In genomic region chr1:153548722-153549695, GRCh38 we compare ENCODE assay signal across 9 cellular contexts. TPM values are rescaled to one million over a fixed set of nuclear protein-coding genes. Genes with fewer than 3 reads are reported as not detected.
DNase-seq lines count a peak whose midpoint lies in the region; ATAC-seq and TF ChIP-seq lines count a peak whose summit lies in the region.
"Had no signal": no experiment of that assay in that cellular context is flagged by ENCODE, and none has a peak within 500 bp of the region (broad histone marks: within the 10 kb centered on the region; RNA-seq: fewer than 3 reads in every experiment).

Gene S100A3, minus strand, starts transcription at chr1:153549258. Its CDS starts 773 bp downstream, at chr1:153548485.

- H3K4me3 ChIP-seq in lower leg skin (ENCODE audit: low read depth, poor library complexity, severe bottlenecking): no peak within 1 kb of the TSS

- no peak for TF ChIP-seq POLR2A in lower leg skin (IDR thresholded peaks at IDR 0.05)

- no peak for TF ChIP-seq CTCF in brain (conservative IDR thresholded peaks at IDR 0.05)
- TF ChIP-seq CTCF in lower leg skin (IDR thresholded peaks at IDR 0.05): no peak

- peaks cover 5% of the 10 kb centered on the region for H3K27me3 Mint-ChIP-seq in brain
- no peaks in the 10 kb centered on the region for H3K27me3 Mint-ChIP-seq in activated T-cell treated with anti-CD3 and anti-CD28 coated beads, Interleukin-2, amount 50 U/mL, for 4 hours (ENCODE audit: low read depth)

- 28 to 39% methylated on average over 14 of the region's 14 CpGs for WGBS in lower leg skin, 2 donors

- H3K27ac Mint-ChIP-seq in brain: peak within 1 kb of the TSS; percentile 28 to 95 (median 81)

- H3K36me3 Mint-ChIP-seq in brain: no peaks in the 10 kb centered on the region
- H3K36me3 Mint-ChIP-seq in activated T-cell treated with anti-CD3 and anti-CD28 coated beads, Interleukin-2, amount 50 U/mL, for 4 hours (ENCODE audit: insufficient read depth): peaks cover 4% of the 10 kb centered on the region

- H3K9me3 Mint-ChIP-seq in brain: no peaks in the 10 kb centered on the region
- no peaks in the 10 kb centered on the region for H3K9me3 Mint-ChIP-seq in activated T-cell treated with anti-CD3 and anti-CD28 coated beads, Interleukin-2, amount 50 U/mL, for 4 hours

- intact Hi-C loops in lower leg skin (cut with DNase I; ENCODE audit: low total_unique reads): no loop called here

- peak; percentile 24 for DNase-seq in activated CD4-positive, CD25-positive, alpha-beta regulatory T cell treated with anti-CD3 and anti-CD28 coated beads, Interleukin-2, amount 50 U/mL, for 72 hours
- peak; percentile 78 to 95 for DNase-seq in lower leg skin (ENCODE audit: low spot score in 2 of 2)
- peak; percentile 73 for DNase-seq in ureter (ENCODE audit: low spot score)
- no peak for DNase-seq in COR-L47 (lab: John Stamatoyannopoulos, UW)
- DNase-seq in activated T-cell treated with anti-CD3 and anti-CD28 coated beads, Interleukin-2, amount 50 U/mL, for 4 hours: no peak
- DNase-seq: activated naive CD4-positive, alpha-beta T cell treated with Interleukin-2 at 50 U/mL for 16 hours had no signal

- no peak for ATAC-seq in activated CD4-positive, CD25-positive, alpha-beta regulatory T cell treated with anti-CD3 and anti-CD28 coated beads, Interleukin-2, amount 50 U/mL, for 24 hours
- ATAC-seq in GM19324 (IDR thresholded peaks at IDR 0.05; ENCODE audit: low FRiP score, unreplicated experiment): no peak
- ATAC-seq in activated T-cell treated with anti-CD3 and anti-CD28 coated beads, Interleukin-2, amount 50 U/mL, for 4 hours: no peak

- peak within 1 kb of the TSS in 1 of 5 experiments; percentile 31 for H3K4me3 Mint-ChIP-seq in brain
- H3K4me3 Mint-ChIP-seq in activated T-cell treated with anti-CD3 and anti-CD28 coated beads, Interleukin-2, amount 50 U/mL, for 4 hours: no peak within 1 kb of the TSS

- peaks cover 74% of the 10 kb centered on the region for H3K4me1 Mint-ChIP-seq in brain
- H3K4me1 Mint-ChIP-seq in activated T-cell treated with anti-CD3 and anti-CD28 coated beads, Interleukin-2, amount 50 U/mL, for 4 hours (ENCODE audit: low read depth): peaks cover 35% of the 10 kb centered on the region

RNA-seq across cellular contexts. Expression of gene S100A3, which starts in this region (rescaled TPM):
- 0.71 TPM for polyA plus RNA-seq in brain (ENCODE audit: insufficient read depth, low read depth, low replicate concordance)
- total RNA-seq in lower leg skin: 10 to 100 TPM in 1 of 4 donors, 1 to 10 TPM in 2, not detected in 1; 1.2 to 78.2 (median 2.2) TPM
- total RNA-seq in ureter: 6.5 TPM
- not detected for total RNA-seq in activated T-cell treated with anti-CD3 and anti-CD28 coated beads, Interleukin-2, amount 50 U/mL, for 4 hours

Comparison
In these comparisons a context has a peak if more than half of its experiments do, and no peak if none do; other contexts are left out.
1. DNase-seq: peak in activated CD4-positive, CD25-positive, alpha-beta regulatory T cell treated with anti-CD3 and anti-CD28 coated beads, Interleukin-2, amount 50 U/mL, for 72 hours (single experiment), lower leg skin (2 of 2) and ureter (single experiment); none in COR-L47 (single experiment) and activated T-cell treated with anti-CD3 and anti-CD28 coated beads, Interleukin-2, amount 50 U/mL, for 4 hours (single experiment).